ENCODE assay signal across 25 cellular contexts in the genomic region with DNA sequence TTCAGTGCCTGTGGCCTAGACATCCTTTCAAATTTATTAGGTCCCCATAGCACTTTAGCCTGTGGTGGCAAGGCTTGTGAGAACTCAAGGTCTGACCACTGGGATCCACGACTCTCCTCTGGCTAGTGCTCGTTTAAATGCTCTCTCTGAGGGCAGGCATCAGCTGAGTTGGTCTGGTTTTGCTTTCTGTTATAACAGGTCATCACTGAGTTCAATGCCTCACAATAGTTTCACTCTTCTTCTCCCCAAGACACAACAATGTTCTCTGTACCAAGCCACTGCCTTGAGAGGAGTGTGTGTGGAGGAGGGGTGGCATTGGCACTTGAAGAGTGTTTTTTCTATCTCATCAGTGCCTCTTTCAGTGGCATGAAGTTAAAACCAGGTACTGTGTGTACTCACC. TPM values are rescaled to one million over a fixed set of nuclear protein-coding genes. Genes with fewer than 3 reads are reported as not detected.
A peak's percentile ranks its signal among the peaks of the same experiment; 100 is the strongest.
DNase-seq lines count a peak whose midpoint lies in the region; ATAC-seq lines count a peak whose summit lies in the region.
"Had no signal": no experiment of that assay in that cellular context is flagged by ENCODE, and none has a peak within 500 bp of the region (broad histone marks: within the 10 kb centered on the region; RNA-seq: fewer than 3 reads in every experiment).

No MANE protein-coding gene starts in this region.

- no peaks in the 10 kb centered on the region for H3K79me2 ChIP-seq in mesendoderm (ENCODE audit: control insufficient read depth, insufficient read depth, low read length)

- no peak overlapping the region for H3K18ac ChIP-seq in mesendoderm (ENCODE audit: low read length)

- H3K56ac ChIP-seq in mesendoderm (ENCODE audit: low read length): no peak overlapping the region

- no peak overlapping the region for H2BK5ac ChIP-seq in mesendoderm (ENCODE audit: low read length)

- H3K4me3 ChIP-seq in mesendoderm (ENCODE audit: low read length): no peak overlapping the region
- H3K4me3 ChIP-seq: transverse colon had no signal

- H3K9me3 Mint-ChIP-seq in activated T-helper 17 cell treated with anti-CD3 and anti-CD28 coated beads, Interleukin-2, amount 50 U/mL, for 72 hours: peaks cover 28% of the 10 kb centered on the region

- WGBS in mesendoderm (ENCODE audit: extremely low coverage, insufficient coverage, low lambda C conversion rate): no CpG with 5 or more reads among the region's 2 CpGs

- H3K9ac ChIP-seq in mesendoderm (ENCODE audit: low read length): no peak overlapping the region

- H2BK15ac ChIP-seq in mesendoderm (replicated peaks; ENCODE audit: low read depth): no peak overlapping the region

- H3K4me3 Mint-ChIP-seq in activated T-helper 17 cell treated with anti-CD3 and anti-CD28 coated beads, Interleukin-2, amount 50 U/mL, for 72 hours: no peak overlapping the region
- H3K4me3 Mint-ChIP-seq: activated naive CD4-positive, alpha-beta T cell treated with anti-CD3 and anti-CD28 coated beads for 36 hours; CD8-positive, alpha-beta T cell; mesothelial cell of epicardium; stimulated activated naive CD8-positive, alpha-beta T cell treated with anti-CD3 and anti-CD28 coated beads, Interleukin-15, amount 100 ng/mL, for 72 hours had no signal

- no peak for DNase-seq in mesendoderm
- DNase-seq in occipital lobe (lab: John Stamatoyannopoulos, UW): no peak
- no peak for DNase-seq in NOMO-1 treated with DMSO at 0.1 percent for 48 hours (lab: John Stamatoyannopoulos, UW; ENCODE audit: unreplicated experiment)
- DNase-seq: activated CD4-positive, alpha-beta T cell treated with anti-CD3 and anti-CD28 coated beads for 48 hours; activated naive CD4-positive, alpha-beta T cell treated with anti-CD3 and anti-CD28 coated beads for 36 hours; aorta; CD8-positive, alpha-beta T cell; cerebellar nuclear complex; DMS79; effector CD4-positive, alpha-beta T cell; NCI-H1092; OCI-M1; SHP77; stimulated activated naive CD8-positive, alpha-beta T cell treated with anti-CD3 and anti-CD28 coated beads, Interleukin-15, amount 100 ng/mL, for 72 hours; transverse colon had no signal

- ATAC-seq in GM18861 (IDR thresholded peaks at IDR 0.05; ENCODE audit: unreplicated experiment) (peak; percentile 40), GM21423 (IDR thresholded peaks at IDR 0.05; ENCODE audit: unreplicated experiment) (peak; percentile 52), HG02973 (IDR thresholded peaks at IDR 0.05; ENCODE audit: unreplicated experiment) (peak; percentile 56)
- ATAC-seq in activated T-helper 17 cell treated with anti-CD3 and anti-CD28 coated beads, Interleukin-2, amount 50 U/mL, for 72 hours (replicated peaks): peak; percentile 24
- ATAC-seq: CD8-positive, alpha-beta T cell; stimulated activated naive CD8-positive, alpha-beta T cell treated with anti-CD3 and anti-CD28 coated beads, Interleukin-15, amount 100 ng/mL, for 72 hours had no signal

- no peak overlapping the region for H3K4me2 ChIP-seq in mesendoderm (ENCODE audit: low read length)

- no peaks in the 10 kb centered on the region for H3K36me3 ChIP-seq in mesendoderm (ENCODE audit: control insufficient read depth, insufficient read depth, low read length)
- H3K36me3 ChIP-seq: transverse colon had no signal

- no peaks in the 10 kb centered on the region for H3K4me1 ChIP-seq in mesendoderm (ENCODE audit: control insufficient read depth, low read depth, low read length)
- H3K4me1 ChIP-seq: transverse colon had no signal

- no peak overlapping the region for H3K27ac ChIP-seq in mesendoderm (ENCODE audit: low read depth, low read length)
- H3K27ac ChIP-seq: transverse colon had no signal

- no peak overlapping the region for H3K23ac ChIP-seq in mesendoderm (ENCODE audit: low read length)

- H3K36me3 Mint-ChIP-seq in activated T-helper 17 cell treated with anti-CD3 and anti-CD28 coated beads, Interleukin-2, amount 50 U/mL, for 72 hours (ENCODE audit: low read depth): no peaks in the 10 kb centered on the region
- H3K36me3 Mint-ChIP-seq: CD8-positive, alpha-beta T cell had no signal

- no peak overlapping the region for H3K27ac Mint-ChIP-seq in activated T-helper 17 cell treated with anti-CD3 and anti-CD28 coated beads, Interleukin-2, amount 50 U/mL, for 72 hours
- H3K27ac Mint-ChIP-seq: activated naive CD4-positive, alpha-beta T cell treated with anti-CD3 and anti-CD28 coated beads for 36 hours; CD8-positive, alpha-beta T cell; mesothelial cell of epicardium had no signal

- H3K27me3 Mint-ChIP-seq in activated T-helper 17 cell treated with anti-CD3 and anti-CD28 coated beads, Interleukin-2, amount 50 U/mL, for 72 hours: peaks cover 4% of the 10 kb centered on the region
- H3K27me3 Mint-ChIP-seq: progenitor cell of endocrine pancreas; stimulated activated naive CD8-positive, alpha-beta T cell treated with anti-CD3 and anti-CD28 coated beads, Interleukin-15, amount 100 ng/mL, for 72 hours had no signal

- no peaks in the 10 kb centered on the region for H3K79me1 ChIP-seq in mesendoderm (ENCODE audit: low read length)

- no peak overlapping the region for H2AK5ac ChIP-seq in mesendoderm (ENCODE audit: low read length)

- H3K27me3 ChIP-seq in mesendoderm (ENCODE audit: insufficient read depth, low read length, poor library complexity): no peaks in the 10 kb centered on the region
- H3K27me3 ChIP-seq: transverse colon had no signal

- no peak overlapping the region for H4K5ac ChIP-seq in mesendoderm (ENCODE audit: low read length)

- H2BK120ac ChIP-seq in mesendoderm (ENCODE audit: low read depth, low read length): no peak overlapping the region

- H3K4me1 Mint-ChIP-seq in activated T-helper 17 cell treated with anti-CD3 and anti-CD28 coated beads, Interleukin-2, amount 50 U/mL, for 72 hours: no peaks in the 10 kb centered on the region
- H3K4me1 Mint-ChIP-seq: mesothelial cell of epicardium had no signal

- no peak overlapping the region for H3K4ac ChIP-seq in mesendoderm (ENCODE audit: low read depth, low read length)

- no peak overlapping the region for H4K8ac ChIP-seq in mesendoderm (ENCODE audit: low read depth, low read length)

RNA-seq across cellular contexts. Expression of a gene that starts 7.6 kb away (rescaled TPM):
- total RNA-seq in activated T-helper 17 cell treated with anti-CD3 and anti-CD28 coated beads, Interleukin-2, amount 50 U/mL, for 72 hours: not detected
- not detected for polyA plus RNA-seq in mesendoderm (2013, experiment 1 of 2)
- polyA plus RNA-seq in mesendoderm (2013, experiment 2 of 2): not detected
- total RNA-seq in occipital lobe: not detected
- total RNA-seq: activated naive CD4-positive, alpha-beta T cell treated with anti-CD3 and anti-CD28 coated beads for 36 hours; aorta; CD8-positive, alpha-beta T cell; esophagus mucosa; H1; HT1080; mesothelial cell of epicardium; progenitor cell of endocrine pancreas; transverse colon had no signal
- polyA plus RNA-seq: aorta, H1, neural cell had no signal

RNA-seq across cellular contexts. Expression of a gene that starts 29.2 kb away (rescaled TPM):
- total RNA-seq in activated T-helper 17 cell treated with anti-CD3 and anti-CD28 coated beads, Interleukin-2, amount 50 U/mL, for 72 hours: not detected
- not detected for polyA plus RNA-seq in mesendoderm (2013, experiment 1 of 2)
- not detected for polyA plus RNA-seq in mesendoderm (2013, experiment 2 of 2)
- total RNA-seq in occipital lobe: not detected
- total RNA-seq: activated naive CD4-positive, alpha-beta T cell treated with anti-CD3 and anti-CD28 coated beads for 36 hours; aorta; CD8-positive, alpha-beta T cell; esophagus mucosa; H1; HT1080; mesothelial cell of epicardium; progenitor cell of endocrine pancreas; transverse colon had no signal
- polyA plus RNA-seq: aorta, H1, neural cell had no signal
